ENCODE assay signal across 1 cellular context in the genomic region with DNA sequence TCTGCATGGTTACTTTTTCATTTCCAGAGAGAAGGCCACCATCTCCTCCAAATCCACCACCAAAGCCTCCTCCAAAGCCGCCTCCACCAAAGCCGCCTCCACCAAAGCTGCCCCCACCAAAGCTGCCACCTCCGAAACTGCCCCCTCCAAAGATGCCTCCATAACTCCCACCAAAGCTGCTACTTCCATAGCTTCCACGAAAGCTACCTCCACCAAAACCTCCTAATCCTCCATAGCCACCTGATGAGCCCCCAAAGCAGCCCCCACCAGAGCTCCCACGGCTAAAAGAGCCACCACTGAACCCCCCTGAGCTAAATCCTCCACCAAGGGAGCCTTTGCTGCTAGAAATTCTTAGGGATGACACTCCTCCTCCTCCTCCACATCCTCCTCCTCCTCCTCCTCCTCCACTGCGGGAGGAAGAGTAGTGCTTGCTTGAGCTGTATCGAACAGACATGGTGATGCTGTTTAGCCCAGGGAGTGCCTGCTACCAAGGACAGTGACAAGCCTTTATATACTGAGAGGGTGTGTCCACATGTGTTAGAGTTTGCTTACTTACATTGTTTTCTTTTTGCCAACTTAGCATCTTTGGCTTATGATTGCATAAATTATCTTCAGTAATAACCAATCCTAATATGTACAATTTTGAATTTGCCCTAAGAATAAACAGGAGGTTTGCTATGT.
TF ChIP-seq lines count a peak whose summit lies in the region.

A gene (minus strand): TSS at position 483 of the 681 bp plus-strand sequence. CDS start 29 bp downstream, at position 454.

TF ChIP-seq in K562, 482 proteins besides CTCF, POLR2A, EP300 and RAD21 (continues in another document):
- TF ChIP-seq, protein P1, sequence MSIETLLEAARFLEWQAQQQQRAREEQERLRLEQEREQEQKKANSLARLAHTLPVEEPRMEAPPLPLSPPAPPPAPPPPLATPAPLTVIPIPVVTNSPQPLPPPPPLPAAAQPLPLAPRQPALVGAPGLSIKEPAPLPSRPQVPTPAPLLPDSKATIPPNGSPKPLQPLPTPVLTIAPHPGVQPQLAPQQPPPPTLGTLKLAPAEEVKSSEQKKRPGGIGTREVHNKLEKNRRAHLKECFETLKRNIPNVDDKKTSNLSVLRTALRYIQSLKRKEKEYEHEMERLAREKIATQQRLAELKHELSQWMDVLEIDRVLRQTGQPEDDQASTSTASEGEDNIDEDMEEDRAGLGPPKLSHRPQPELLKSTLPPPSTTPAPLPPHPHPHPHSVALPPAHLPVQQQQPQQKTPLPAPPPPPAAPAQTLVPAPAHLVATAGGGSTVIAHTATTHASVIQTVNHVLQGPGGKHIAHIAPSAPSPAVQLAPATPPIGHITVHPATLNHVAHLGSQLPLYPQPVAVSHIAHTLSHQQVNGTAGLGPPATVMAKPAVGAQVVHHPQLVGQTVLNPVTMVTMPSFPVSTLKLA (conservative IDR thresholded peaks at IDR 0.05), result peak; percentile 64 to 73
- TF ChIP-seq ESRRB (CRISPR knock-in tag; IDR thresholded peaks at IDR 0.05; ENCODE audit: borderline replicate concordance), result no peak
- TF ChIP-seq ILF3 (IDR thresholded peaks at IDR 0.05; ENCODE audit: borderline replicate concordance), result no peak
- TF ChIP-seq, protein P2, sequence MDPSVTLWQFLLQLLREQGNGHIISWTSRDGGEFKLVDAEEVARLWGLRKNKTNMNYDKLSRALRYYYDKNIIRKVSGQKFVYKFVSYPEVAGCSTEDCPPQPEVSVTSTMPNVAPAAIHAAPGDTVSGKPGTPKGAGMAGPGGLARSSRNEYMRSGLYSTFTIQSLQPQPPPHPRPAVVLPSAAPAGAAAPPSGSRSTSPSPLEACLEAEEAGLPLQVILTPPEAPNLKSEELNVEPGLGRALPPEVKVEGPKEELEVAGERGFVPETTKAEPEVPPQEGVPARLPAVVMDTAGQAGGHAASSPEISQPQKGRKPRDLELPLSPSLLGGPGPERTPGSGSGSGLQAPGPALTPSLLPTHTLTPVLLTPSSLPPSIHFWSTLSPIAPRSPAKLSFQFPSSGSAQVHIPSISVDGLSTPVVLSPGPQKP (CRISPR knock-in tag; IDR thresholded peaks at IDR 0.05), result no peak
- no peak for TF ChIP-seq TAF9B (IDR thresholded peaks at IDR 0.05; ENCODE audit: partially characterized antibody)
- peak; percentile 88 for TF ChIP-seq ZNF263 (CRISPR knock-in tag; IDR thresholded peaks at IDR 0.05; ENCODE audit: borderline replicate concordance)
- TF ChIP-seq ZNF644 (tag; IDR thresholded peaks at IDR 0.05; ENCODE audit: low read depth), result no peak
- no peak for TF ChIP-seq STAT5B (CRISPR knock-in tag; IDR thresholded peaks at IDR 0.05)
- TF ChIP-seq, protein P3, sequence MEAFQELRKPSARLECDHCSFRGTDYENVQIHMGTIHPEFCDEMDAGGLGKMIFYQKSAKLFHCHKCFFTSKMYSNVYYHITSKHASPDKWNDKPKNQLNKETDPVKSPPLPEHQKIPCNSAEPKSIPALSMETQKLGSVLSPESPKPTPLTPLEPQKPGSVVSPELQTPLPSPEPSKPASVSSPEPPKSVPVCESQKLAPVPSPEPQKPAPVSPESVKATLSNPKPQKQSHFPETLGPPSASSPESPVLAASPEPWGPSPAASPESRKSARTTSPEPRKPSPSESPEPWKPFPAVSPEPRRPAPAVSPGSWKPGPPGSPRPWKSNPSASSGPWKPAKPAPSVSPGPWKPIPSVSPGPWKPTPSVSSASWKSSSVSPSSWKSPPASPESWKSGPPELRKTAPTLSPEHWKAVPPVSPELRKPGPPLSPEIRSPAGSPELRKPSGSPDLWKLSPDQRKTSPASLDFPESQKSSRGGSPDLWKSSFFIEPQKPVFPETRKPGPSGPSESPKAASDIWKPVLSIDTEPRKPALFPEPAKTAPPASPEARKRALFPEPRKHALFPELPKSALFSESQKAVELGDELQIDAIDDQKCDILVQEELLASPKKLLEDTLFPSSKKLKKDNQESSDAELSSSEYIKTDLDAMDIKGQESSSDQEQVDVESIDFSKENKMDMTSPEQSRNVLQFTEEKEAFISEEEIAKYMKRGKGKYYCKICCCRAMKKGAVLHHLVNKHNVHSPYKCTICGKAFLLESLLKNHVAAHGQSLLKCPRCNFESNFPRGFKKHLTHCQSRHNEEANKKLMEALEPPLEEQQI (IDR thresholded peaks at IDR 0.05), result 0 out of 2 replicates have a peak, but pooled peaks have one; percentile 22
- TF ChIP-seq ELF4 (CRISPR knock-in tag; IDR thresholded peaks at IDR 0.05), result no peak
- TF ChIP-seq BRCA1 (IDR thresholded peaks at IDR 0.05), result no peak
- no peak for TF ChIP-seq BRCA1 (CRISPR knock-in tag; IDR thresholded peaks at IDR 0.05)
- no peak for TF ChIP-seq ZNF589 (CRISPR knock-in tag; IDR thresholded peaks at IDR 0.05; ENCODE audit: low read depth)
- TF ChIP-seq STAT5A (IDR thresholded peaks at IDR 0.05; ENCODE audit: borderline replicate concordance, low read length), result no peak
- TF ChIP-seq, protein P4, sequence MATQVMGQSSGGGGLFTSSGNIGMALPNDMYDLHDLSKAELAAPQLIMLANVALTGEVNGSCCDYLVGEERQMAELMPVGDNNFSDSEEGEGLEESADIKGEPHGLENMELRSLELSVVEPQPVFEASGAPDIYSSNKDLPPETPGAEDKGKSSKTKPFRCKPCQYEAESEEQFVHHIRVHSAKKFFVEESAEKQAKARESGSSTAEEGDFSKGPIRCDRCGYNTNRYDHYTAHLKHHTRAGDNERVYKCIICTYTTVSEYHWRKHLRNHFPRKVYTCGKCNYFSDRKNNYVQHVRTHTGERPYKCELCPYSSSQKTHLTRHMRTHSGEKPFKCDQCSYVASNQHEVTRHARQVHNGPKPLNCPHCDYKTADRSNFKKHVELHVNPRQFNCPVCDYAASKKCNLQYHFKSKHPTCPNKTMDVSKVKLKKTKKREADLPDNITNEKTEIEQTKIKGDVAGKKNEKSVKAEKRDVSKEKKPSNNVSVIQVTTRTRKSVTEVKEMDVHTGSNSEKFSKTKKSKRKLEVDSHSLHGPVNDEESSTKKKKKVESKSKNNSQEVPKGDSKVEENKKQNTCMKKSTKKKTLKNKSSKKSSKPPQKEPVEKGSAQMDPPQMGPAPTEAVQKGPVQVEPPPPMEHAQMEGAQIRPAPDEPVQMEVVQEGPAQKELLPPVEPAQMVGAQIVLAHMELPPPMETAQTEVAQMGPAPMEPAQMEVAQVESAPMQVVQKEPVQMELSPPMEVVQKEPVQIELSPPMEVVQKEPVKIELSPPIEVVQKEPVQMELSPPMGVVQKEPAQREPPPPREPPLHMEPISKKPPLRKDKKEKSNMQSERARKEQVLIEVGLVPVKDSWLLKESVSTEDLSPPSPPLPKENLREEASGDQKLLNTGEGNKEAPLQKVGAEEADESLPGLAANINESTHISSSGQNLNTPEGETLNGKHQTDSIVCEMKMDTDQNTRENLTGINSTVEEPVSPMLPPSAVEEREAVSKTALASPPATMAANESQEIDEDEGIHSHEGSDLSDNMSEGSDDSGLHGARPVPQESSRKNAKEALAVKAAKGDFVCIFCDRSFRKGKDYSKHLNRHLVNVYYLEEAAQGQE (CRISPR knock-in tag; IDR thresholded peaks at IDR 0.05; ENCODE audit: low read depth), result peak; percentile 72; the same call in 1 of the 2 replicates
- TF ChIP-seq NCOA2 (IDR thresholded peaks at IDR 0.05; ENCODE audit: partially characterized antibody in 2 of 2), result no peak
- peak; percentile 93 for TF ChIP-seq EHMT2 (IDR thresholded peaks at IDR 0.05)
- TF ChIP-seq SRSF1 (IDR thresholded peaks at IDR 0.05; ENCODE audit: low read depth, low read length), result no peak
- TF ChIP-seq, protein P5, sequence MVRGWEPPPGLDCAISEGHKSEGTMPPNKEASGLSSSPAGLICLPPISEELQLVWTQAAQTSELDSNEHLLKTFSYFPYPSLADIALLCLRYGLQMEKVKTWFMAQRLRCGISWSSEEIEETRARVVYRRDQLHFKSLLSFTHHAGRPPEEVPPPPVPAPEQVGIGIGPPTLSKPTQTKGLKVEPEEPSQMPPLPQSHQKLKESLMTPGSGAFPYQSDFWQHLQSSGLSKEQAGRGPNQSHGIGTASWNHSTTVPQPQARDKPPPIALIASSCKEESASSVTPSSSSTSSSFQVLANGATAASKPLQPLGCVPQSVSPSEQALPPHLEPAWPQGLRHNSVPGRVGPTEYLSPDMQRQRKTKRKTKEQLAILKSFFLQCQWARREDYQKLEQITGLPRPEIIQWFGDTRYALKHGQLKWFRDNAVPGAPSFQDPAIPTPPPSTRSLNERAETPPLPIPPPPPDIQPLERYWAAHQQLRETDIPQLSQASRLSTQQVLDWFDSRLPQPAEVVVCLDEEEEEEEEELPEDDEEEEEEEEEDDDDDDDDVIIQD (CRISPR knock-in tag; IDR thresholded peaks at IDR 0.05), result no peak
- TF ChIP-seq PHF21A (IDR thresholded peaks at IDR 0.05; ENCODE audit: borderline replicate concordance, low read depth), result no peak
- no peak for TF ChIP-seq MXI1 (IDR thresholded peaks at IDR 0.05; ENCODE audit: low read depth, low read length)
- no peak for TF ChIP-seq SIX5 (IDR thresholded peaks at IDR 0.05; ENCODE audit: borderline replicate concordance in 1 of 2, insufficient read depth in 1 of 2, low read depth in 1 of 2, low read length in 2 of 2)
- TF ChIP-seq HDAC6 (IDR thresholded peaks at IDR 0.05; ENCODE audit: low read depth, low read length), result no peak
- no peak for TF ChIP-seq ZKSCAN3 (CRISPR knock-in tag; IDR thresholded peaks at IDR 0.05)
- TF ChIP-seq POLR2AphosphoS5 (IDR thresholded peaks at IDR 0.05; ENCODE audit: control insufficient read depth, insufficient read depth, low read depth, low read length), result 0 out of 2 replicates have a peak, but pooled peaks have one; percentile 25
- TF ChIP-seq, protein P6, sequence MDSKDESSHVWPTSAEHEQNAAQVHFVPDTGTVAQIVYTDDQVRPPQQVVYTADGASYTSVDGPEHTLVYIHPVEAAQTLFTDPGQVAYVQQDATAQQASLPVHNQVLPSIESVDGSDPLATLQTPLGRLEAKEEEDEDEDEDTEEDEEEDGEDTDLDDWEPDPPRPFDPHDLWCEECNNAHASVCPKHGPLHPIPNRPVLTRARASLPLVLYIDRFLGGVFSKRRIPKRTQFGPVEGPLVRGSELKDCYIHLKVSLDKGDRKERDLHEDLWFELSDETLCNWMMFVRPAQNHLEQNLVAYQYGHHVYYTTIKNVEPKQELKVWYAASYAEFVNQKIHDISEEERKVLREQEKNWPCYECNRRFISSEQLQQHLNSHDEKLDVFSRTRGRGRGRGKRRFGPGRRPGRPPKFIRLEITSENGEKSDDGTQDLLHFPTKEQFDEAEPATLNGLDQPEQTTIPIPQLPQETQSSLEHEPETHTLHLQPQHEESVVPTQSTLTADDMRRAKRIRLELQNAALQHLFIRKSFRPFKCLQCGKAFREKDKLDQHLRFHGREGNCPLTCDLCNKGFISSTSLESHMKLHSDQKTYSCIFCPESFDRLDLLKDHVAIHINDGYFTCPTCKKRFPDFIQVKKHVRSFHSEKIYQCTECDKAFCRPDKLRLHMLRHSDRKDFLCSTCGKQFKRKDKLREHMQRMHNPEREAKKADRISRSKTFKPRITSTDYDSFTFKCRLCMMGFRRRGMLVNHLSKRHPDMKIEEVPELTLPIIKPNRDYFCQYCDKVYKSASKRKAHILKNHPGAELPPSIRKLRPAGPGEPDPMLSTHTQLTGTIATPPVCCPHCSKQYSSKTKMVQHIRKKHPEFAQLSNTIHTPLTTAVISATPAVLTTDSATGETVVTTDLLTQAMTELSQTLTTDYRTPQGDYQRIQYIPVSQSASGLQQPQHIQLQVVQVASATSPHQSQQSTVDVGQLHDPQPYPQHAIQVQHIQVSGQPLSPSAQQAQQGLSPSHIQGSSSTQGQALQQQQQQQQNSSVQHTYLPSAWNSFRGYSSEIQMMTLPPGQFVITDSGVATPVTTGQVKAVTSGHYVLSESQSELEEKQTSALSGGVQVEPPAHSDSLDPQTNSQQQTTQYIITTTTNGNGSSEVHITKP (IDR thresholded peaks at IDR 0.05; ENCODE audit: partially characterized antibody), result no peak
- TF ChIP-seq, protein P7, sequence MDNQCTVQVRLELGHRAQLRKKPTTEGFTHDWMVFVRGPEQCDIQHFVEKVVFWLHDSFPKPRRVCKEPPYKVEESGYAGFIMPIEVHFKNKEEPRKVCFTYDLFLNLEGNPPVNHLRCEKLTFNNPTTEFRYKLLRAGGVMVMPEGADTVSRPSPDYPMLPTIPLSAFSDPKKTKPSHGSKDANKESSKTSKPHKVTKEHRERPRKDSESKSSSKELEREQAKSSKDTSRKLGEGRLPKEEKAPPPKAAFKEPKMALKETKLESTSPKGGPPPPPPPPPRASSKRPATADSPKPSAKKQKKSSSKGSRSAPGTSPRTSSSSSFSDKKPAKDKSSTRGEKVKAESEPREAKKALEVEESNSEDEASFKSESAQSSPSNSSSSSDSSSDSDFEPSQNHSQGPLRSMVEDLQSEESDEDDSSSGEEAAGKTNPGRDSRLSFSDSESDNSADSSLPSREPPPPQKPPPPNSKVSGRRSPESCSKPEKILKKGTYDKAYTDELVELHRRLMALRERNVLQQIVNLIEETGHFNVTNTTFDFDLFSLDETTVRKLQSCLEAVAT (IDR thresholded peaks at IDR 0.05), result 0 out of 4 replicates have a peak, but pooled peaks of 1 of the 2 experiments have one; percentile 37
- peak in 1 of 2 experiments; percentile 79; a peak in 1 of 4 replicates for TF ChIP-seq SIN3A (IDR thresholded peaks at IDR 0.05; ENCODE audit: borderline replicate concordance in 2 of 2, control insufficient read depth in 1 of 2, low read depth in 2 of 2, low read length in 2 of 2)
- TF ChIP-seq MAFG (tag; conservative IDR thresholded peaks at IDR 0.05), result peak; percentile 69
- TF ChIP-seq GTF2F1 (IDR thresholded peaks at IDR 0.05; ENCODE audit: low read depth, low read length), result no peak
